Comparison of ENCODE assay signal across 8 cellular contexts in the genomic region with DNA sequence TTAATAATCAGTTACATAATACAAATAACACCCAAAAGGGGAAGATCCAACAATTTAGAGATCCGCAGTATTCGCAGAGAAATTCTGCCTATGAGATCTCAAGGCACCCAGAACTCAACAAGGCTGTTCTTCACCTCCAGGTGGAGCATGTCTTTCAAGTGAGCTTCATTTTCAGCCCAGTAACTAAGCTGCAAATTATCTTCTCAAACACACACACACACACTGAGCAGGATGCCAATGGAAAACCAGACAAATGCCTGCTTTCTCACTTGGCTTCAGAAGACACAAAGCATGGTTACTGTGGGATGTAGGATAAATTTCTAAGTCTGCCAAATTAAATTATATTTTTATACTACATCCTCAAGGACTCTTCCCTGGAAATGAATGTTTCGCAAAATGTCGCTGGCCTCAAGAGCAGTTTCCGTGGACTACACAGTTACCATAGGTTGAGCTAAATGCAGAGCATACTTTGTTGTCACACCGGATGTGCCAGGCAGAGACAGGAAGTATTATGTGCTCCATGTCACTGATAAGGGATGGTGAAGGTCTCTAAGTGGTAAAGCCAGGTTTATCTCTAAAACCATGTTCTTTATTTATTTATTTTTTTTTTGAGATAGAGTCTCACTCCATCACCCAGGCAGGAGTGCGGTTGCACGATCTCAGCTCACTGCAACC. TPM values are rescaled to one million over a fixed set of nuclear protein-coding genes. Genes with fewer than 3 reads are reported as not detected.
A peak's percentile ranks its signal among the peaks of the same experiment; 100 is the strongest.
DNase-seq lines count a peak whose midpoint lies in the region; ATAC-seq, FAIRE-seq and TF ChIP-seq lines count a peak whose summit lies in the region.

No MANE protein-coding gene starts in this region.

- CTCF ChIA-PET in OCI-LY7 (lab: Charles Lee; ENCODE audit: unreplicated experiment), result no interaction called here

- no peaks in the 10 kb centered on the region for H3K9me3 ChIP-seq in OCI-LY7 (ENCODE audit: low read length)

- H3K4me2 ChIP-seq in OCI-LY7 (ENCODE audit: low read length), result no peak overlapping the region

- H3K4me3 Mint-ChIP-seq in nephron, result no peak overlapping the region

- no peaks in the 10 kb centered on the region for H4K20me1 ChIP-seq in OCI-LY7 (ENCODE audit: insufficient read depth, low read length)

- H3K4me1 ChIP-seq in OCI-LY7 (ENCODE audit: insufficient read depth, low read length, poor library complexity, severe bottlenecking), result no peaks in the 10 kb centered on the region

- no TSS peak for BruUV-seq in OCI-LY7 (replicated peaks; lab: Mats Ljungman, UMichigan)

- no peaks in the 10 kb centered on the region for H3K27me3 Mint-ChIP-seq in nephron (ENCODE audit: low read depth)

- no peaks in the 10 kb centered on the region for H3K79me2 ChIP-seq in OCI-LY7 (ENCODE audit: insufficient read depth, low read depth, low read length)

- POLR2A ChIA-PET in OCI-LY7 (lab: Charles Lee), result interaction anchor here (0.8 kb wide), 1 partner anchor 11 kb away, joined by 3 read pairs; no protein-coding TSS in a partner anchor

- H3K9me2 ChIP-seq in OCI-LY7 (ENCODE audit: insufficient read depth, low read length), result no peaks in the 10 kb centered on the region

- no peaks in the 10 kb centered on the region for H3K9me3 Mint-ChIP-seq in nephron

- no peak overlapping the region for H3K27ac Mint-ChIP-seq in nephron

- intact Hi-C loops in Right ventricle myocardium superior (cut with DNase I), result loop anchor here (2.0 to 10.0 kb wide), 2 partner anchors 55 to 61 kb away; no protein-coding TSS in a partner anchor
- intact Hi-C loops in cardiac septum (cut with DNase I), result loop anchor here (5.0 kb wide), 1 partner anchor 63 kb away; no protein-coding TSS in a partner anchor
- intact Hi-C loops in OCI-LY7 (cut with micrococcal nuclease; ENCODE audit: unreplicated experiment), result loop anchor here (5.0 kb wide), 1 partner anchor 63 kb away; no protein-coding TSS in a partner anchor

- no peak for TF ChIP-seq POLR2A in GM12892 (IDR thresholded peaks at IDR 0.05; ENCODE audit: low read depth, low read length)

- no peak overlapping the region for H2AFZ ChIP-seq in OCI-LY7 (ENCODE audit: low read length)

- no peaks in the 10 kb centered on the region for H3K4me1 Mint-ChIP-seq in nephron

- no peak overlapping the region for H3K27ac ChIP-seq in OCI-LY7 (ENCODE audit: low read depth, low read length, poor library complexity, severe bottlenecking)

- H3K36me3 ChIP-seq in OCI-LY7 (ENCODE audit: insufficient read depth, low read length), result peaks cover 100% of the 10 kb centered on the region

- H3K4me3 ChIP-seq in OCI-LY7 (ENCODE audit: low read depth, low read length, poor library complexity, severe bottlenecking), result no peak overlapping the region

- peak; percentile 58; the same call in 1 of the 2 replicates for TF ChIP-seq CTCF in OCI-LY7 (conservative IDR thresholded peaks at IDR 0.05; ENCODE audit: low read length)
- TF ChIP-seq CTCF in nephron (IDR thresholded peaks at IDR 0.05; ENCODE audit: unreplicated experiment in 3 of 3), result peak in 2 of 3 experiments; percentile 22 to 40

- peaks cover 69% of the 10 kb centered on the region for H3K36me3 Mint-ChIP-seq in nephron (ENCODE audit: low read depth)

- ATAC-seq in Right ventricle myocardium superior (ENCODE audit: poor library complexity) (peak; percentile 85), GM19328 (IDR thresholded peaks at IDR 0.05; ENCODE audit: unreplicated experiment) (no peak), HG02840 (IDR thresholded peaks at IDR 0.05; ENCODE audit: low FRiP score, unreplicated experiment) (no peak)

- DNase-seq in Right ventricle myocardium superior (no peak), cardiac septum (ENCODE audit: low spot score) (no peak), OCI-LY7 (ENCODE audit: low spot score) (peak; percentile 19), cerebellar cortex (ENCODE audit: low spot score) (peak; percentile 44), GM12892 (ENCODE audit: insufficient read length) (no peak)

- no peak for FAIRE-seq in GM12892 (lab: Jason Lieb, UNC)

RNA-seq across cellular contexts. Expression of a gene that starts 30.3 kb away (rescaled TPM):
- 58.1 TPM for total RNA-seq in Right ventricle myocardium superior
- 95.7 TPM for total RNA-seq in cardiac septum
- 92.9 and 121 TPM in 2 replicates for total RNA-seq in OCI-LY7 (2014; rRNA removed; shearing (Covaris generic))
- total RNA-seq in OCI-LY7 (2022), result 126 and 150 TPM in 2 replicates
- polyA plus RNA-seq in GM12892 (2012; ENCODE audit: missing spikeins), result 78.8 TPM

Comparison
In these comparisons a context has a peak if more than half of its experiments do, and no peak if none do; other contexts are left out.
1. DNase-seq: peak in OCI-LY7 (single experiment) and cerebellar cortex (single experiment); none in Right ventricle myocardium superior (single experiment), cardiac septum (single experiment) and GM12892 (single experiment).